Comparison of ENCODE assay signal across 29 cellular contexts in the genomic region with DNA sequence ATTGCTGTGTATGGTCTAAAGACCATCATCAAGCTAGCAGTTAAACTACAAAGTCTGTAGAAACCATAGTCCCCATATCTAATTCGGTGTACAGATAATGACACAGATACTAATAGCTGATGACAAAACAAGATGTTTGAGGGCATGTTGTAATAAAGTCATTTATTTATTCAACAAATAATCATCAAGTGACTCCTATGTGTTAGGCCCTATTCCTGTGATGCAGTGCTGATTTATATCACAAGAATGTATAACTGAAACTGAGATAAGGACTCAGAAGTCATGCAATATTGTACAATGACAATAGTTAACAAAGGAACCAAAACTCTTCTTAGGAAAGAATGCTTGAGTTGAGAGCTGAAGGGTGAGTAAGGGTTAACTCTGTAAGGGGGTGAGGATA.
"Had no signal": no experiment of that assay in that cellular context is flagged by ENCODE, and none has a peak within 500 bp of the region (broad histone marks: within the 10 kb centered on the region; RNA-seq: fewer than 3 reads in every experiment).

No MANE protein-coding gene starts in this region.

- H3K27me3 ChIP-seq: ascending aorta had no signal

- H3K4me1 ChIP-seq: ascending aorta had no signal

- H3K36me3 ChIP-seq: ascending aorta had no signal

- H3K4me3 ChIP-seq: ascending aorta, PC-9 had no signal

- ATAC-seq: activated CD8-positive, alpha-beta T cell treated with anti-CD3 and anti-CD28 coated beads for 36 hours; activated T-cell treated with anti-CD3 and anti-CD28 coated beads, Interleukin-2, amount 50 U/mL, for 72 hours; activated T-helper 17 cell treated with anti-CD3 and anti-CD28 coated beads, Interleukin-2, amount 50 U/mL, for 72 hours had no signal

- DNase-seq: activated CD4-positive, alpha-beta T cell treated with anti-CD3 and anti-CD28 coated beads, Interleukin-2, amount 10 ng/mL, durations not matched to agents 24 days and 14 days; activated CD4-positive, alpha-beta T cell treated with anti-CD3 and anti-CD28 coated beads, Interleukin-2, amount 50 U/mL, for 4 hours; activated CD8-positive, alpha-beta T cell treated with anti-CD3 and anti-CD28 coated beads for 36 hours; activated effector memory CD4-positive, alpha-beta T cell treated with anti-CD3 and anti-CD28 coated beads, Interleukin-2, amount 50 U/mL, for 16 hours; activated naive CD4-positive, alpha-beta T cell; activated naive CD4-positive, alpha-beta T cell treated with anti-CD3 and anti-CD28 coated beads, Interleukin-2, amount 50 U/mL, for 16 hours; activated naive CD8-positive, alpha-beta T cell treated with anti-CD3 and anti-CD28 coated beads for 36 hours; activated T-cell treated with anti-CD3 and anti-CD28 coated beads, Interleukin-2, amount 50 U/mL, for 1 hour; activated T-cell treated with anti-CD3 and anti-CD28 coated beads, Interleukin-2, amount 50 U/mL, for 72 hours; amygdala; central memory CD4-positive, alpha-beta T cell; NCI-H1092 treated with DMSO at 0.1 percent for 48 hours; NCI-H1417; NCI-H146; NCI-H187; NCI-H2029 treated with DMSO at 0.1 percent for 48 hours; NCI-H2107; NCI-H2171; NCI-H510A; NCI-H526; NCI-H748 treated with DMSO at 0.1 percent for 48 hours; NK-92 treated with Interleukin-12 subunit alpha and Interleukin-12 subunit beta, amount 100 ng/mL, for 24 hours; PC-9; Right ventricle myocardium superior; SW 1271; T-helper 1 cell; T1000 had no signal

- H2AFZ ChIP-seq: PC-9 had no signal

- H3K27ac ChIP-seq: ascending aorta, PC-9 had no signal

- H3K4me2 ChIP-seq: PC-9 had no signal

- H3K9me3 ChIP-seq: ascending aorta had no signal
